Comparison of ENCODE assay signal across 17 cellular contexts in the genomic region with DNA sequence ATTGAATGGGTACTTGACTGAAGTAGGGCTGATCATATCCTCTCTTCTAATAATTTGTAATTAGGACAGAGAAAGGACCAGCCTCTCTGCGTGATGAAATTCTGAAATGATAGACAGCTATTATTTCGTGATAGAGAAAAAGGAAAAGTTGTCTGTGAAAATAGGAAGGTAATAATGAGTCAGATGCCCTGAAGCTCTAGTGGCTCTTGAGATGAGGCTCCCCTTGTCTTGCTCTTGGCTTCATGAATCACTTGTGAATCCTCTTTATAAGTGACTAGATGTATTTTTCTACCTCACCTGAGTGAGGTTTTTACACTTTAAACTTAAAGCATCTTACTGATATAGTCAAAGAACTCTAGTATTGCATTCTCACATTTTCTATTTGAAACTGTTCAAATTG.
A peak's percentile ranks its signal among the peaks of the same experiment; 100 is the strongest.
DNase-seq lines count a peak whose midpoint lies in the region; ATAC-seq and TF ChIP-seq lines count a peak whose summit lies in the region.
"Had no signal": no experiment of that assay in that cellular context is flagged by ENCODE, and none has a peak within 500 bp of the region (broad histone marks: within the 10 kb centered on the region; RNA-seq: fewer than 3 reads in every experiment).

No MANE protein-coding gene starts in this region.

- no peaks in the 10 kb centered on the region for H3K9me3 ChIP-seq in PC-9 (ENCODE audit: insufficient read depth, low read depth)
- H3K9me3 ChIP-seq: MG63 had no signal

- CTCF ChIA-PET in PC-9 (lab: Charles Lee), result no interaction called here

- BruUV-seq in PC-9 (replicated peaks; lab: Mats Ljungman, UMichigan), result no TSS peak

- no peaks in the 10 kb centered on the region for H3K9me2 ChIP-seq in PC-9 (ENCODE audit: insufficient read depth)

- no peaks in the 10 kb centered on the region for H4K20me1 ChIP-seq in PC-9 (ENCODE audit: insufficient read depth)

- intact Hi-C loops in PC-9 (cut with micrococcal nuclease; ENCODE audit: unreplicated experiment), result no loop called here

- no peak overlapping the region for H2AFZ ChIP-seq in PC-9

- H3K4me3 ChIP-seq in epithelial cell of esophagus (ENCODE audit: low read length), result no peak overlapping the region
- H3K4me3 ChIP-seq in PC-9, result no peak overlapping the region
- H3K4me3 ChIP-seq: MG63 had no signal

- no peaks in the 10 kb centered on the region for H3F3A ChIP-seq in PC-9 (ENCODE audit: insufficient read depth, low read depth)

- POLR2A ChIA-PET in PC-9 (lab: Charles Lee; ENCODE audit: unreplicated experiment), result no interaction called here

- no peak overlapping the region for H3K27ac ChIP-seq in PC-9
- H3K27ac ChIP-seq: KMS-11 had no signal

- H3K36me3 ChIP-seq in PC-9 (ENCODE audit: low read depth), result no peaks in the 10 kb centered on the region
- H3K36me3 ChIP-seq: MG63 had no signal

- TF ChIP-seq CTCF in epithelial cell of esophagus (IDR thresholded peaks at IDR 0.05; ENCODE audit: insufficient read depth, low read depth, low read length, missing control alignments), result no peak
- TF ChIP-seq CTCF in PC-9 (conservative IDR thresholded peaks at IDR 0.05), result no peak

- no peak overlapping the region for H3K4me2 ChIP-seq in PC-9
- H3K4me2 ChIP-seq: KMS-11 had no signal

- DNase-seq in HPDE6-E6E7 (ENCODE audit: extremely low spot score) (peak; percentile 49), NCI-H1417 (lab: John Stamatoyannopoulos, UW) (peak in 2 of 3 experiments; percentile 32 to 88), NCI-H748 treated with DMSO at 0.1 percent for 48 hours (lab: John Stamatoyannopoulos, UW) (peak; percentile 25), epithelial cell of esophagus (ENCODE audit: low read depth) (peak; percentile 93), PC-9 (no peak)
- DNase-seq in activated effector memory CD4-positive, alpha-beta T cell treated with anti-CD3 and anti-CD28 coated beads, Interleukin-2, amount 50 U/mL, for 16 hours, result no peak
- DNase-seq: CD8-positive, alpha-beta memory T cell; H7; MG63; NCI-H1436 treated with DMSO at 0.1 percent for 48 hours; NCI-H2107; SHP77 treated with DMSO at 0.1 percent for 48 hours; T-helper 2 cell had no signal

- H3K4me1 ChIP-seq in PC-9 (replicated peaks; ENCODE audit: insufficient read depth), result no peaks in the 10 kb centered on the region

- no peaks in the 10 kb centered on the region for H3K27me3 ChIP-seq in PC-9 (ENCODE audit: insufficient read depth, low read depth)
- H3K27me3 ChIP-seq: MG63 had no signal

- H3K79me2 ChIP-seq in PC-9 (ENCODE audit: low read depth), result no peaks in the 10 kb centered on the region

- no peak for ATAC-seq in GM21786 (IDR thresholded peaks at IDR 0.05; ENCODE audit: unreplicated experiment)
- ATAC-seq: HepG2, Panc1 had no signal

Comparison
In these comparisons a context has a peak if more than half of its experiments do, and no peak if none do; other contexts are left out.
1. DNase-seq: peak in HPDE6-E6E7 (single experiment), NCI-H1417 (2 of 3), NCI-H748 treated with DMSO at 0.1 percent for 48 hours (single experiment) and epithelial cell of esophagus (single experiment); none in PC-9 (0 of 2) and activated effector memory CD4-positive, alpha-beta T cell treated with anti-CD3 and anti-CD28 coated beads, Interleukin-2, amount 50 U/mL, for 16 hours (single experiment).